21 cellular contexts compared by ENCODE assay signal in the genomic region with DNA sequence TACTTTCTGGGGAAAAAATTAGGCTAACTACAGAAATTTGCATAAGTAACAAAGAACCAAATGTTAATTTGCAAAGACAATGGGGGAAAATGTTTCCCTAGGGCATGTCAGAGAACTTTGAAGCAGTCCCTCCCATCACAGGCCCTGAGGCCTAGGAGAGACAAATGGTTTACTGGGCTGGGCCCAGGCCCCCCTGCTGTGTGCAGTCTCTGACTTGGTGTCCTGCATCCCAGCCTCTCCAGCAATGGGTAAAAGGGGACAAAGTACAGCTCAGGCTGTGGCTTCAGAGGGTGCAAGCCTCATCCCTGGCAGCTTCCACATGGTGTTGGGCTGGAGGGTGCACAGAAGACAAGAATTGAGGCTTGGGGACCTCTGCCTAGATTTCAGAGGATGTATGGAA.
"Had no signal": no experiment of that assay in that cellular context is flagged by ENCODE, and none has a peak within 500 bp of the region (broad histone marks: within the 10 kb centered on the region; RNA-seq: fewer than 3 reads in every experiment).

No MANE protein-coding gene starts in this region.

- H3K4me3 ChIP-seq: colonic mucosa, esophagus muscularis mucosa, gastroesophageal sphincter, heart left ventricle, left lung, lower lobe of right lung, mucosa of descending colon had no signal

- H3K9me3 ChIP-seq: colonic mucosa, esophagus muscularis mucosa, gastroesophageal sphincter, heart left ventricle, left lung, lower lobe of right lung had no signal

- H3K27me3 ChIP-seq: colonic mucosa, esophagus muscularis mucosa, foreskin keratinocyte, gastroesophageal sphincter, heart left ventricle, left lung had no signal

- H3K36me3 Mint-ChIP-seq: immature natural killer cell; mesothelial cell of epicardium; naive B cell; naive thymus-derived CD8-positive, alpha-beta T cell had no signal

- ATAC-seq: effector memory CD8-positive, alpha-beta T cell; foreskin keratinocyte; gastroesophageal sphincter; heart left ventricle; left cardiac atrium; left lung; left ventricle myocardium superior; lower lobe of right lung; mucosa of descending colon; naive thymus-derived CD8-positive, alpha-beta T cell had no signal

- H3K4me1 Mint-ChIP-seq: immature natural killer cell; naive B cell; naive thymus-derived CD8-positive, alpha-beta T cell had no signal

- H3K36me3 ChIP-seq: colonic mucosa, esophagus muscularis mucosa, gastroesophageal sphincter, heart left ventricle, left lung, lower lobe of right lung had no signal

- DNase-seq: colonic mucosa; cortex of kidney; effector CD8-positive, alpha-beta T cell; effector memory CD8-positive, alpha-beta T cell; foreskin keratinocyte; heart left ventricle; hippocampal formation; immature natural killer cell; islet precursor cell; left cardiac atrium; left lung; left ventricle myocardium superior; lower lobe of right lung; mesenchymal stem cell; mucosa of descending colon; naive B cell; naive thymus-derived CD8-positive, alpha-beta T cell had no signal

- H3K4me1 ChIP-seq: colonic mucosa, foreskin keratinocyte, left lung, lower lobe of right lung had no signal

- H3K4me3 Mint-ChIP-seq: dendritic cell treated with granulocyte-macrophage colony-stimulating factor and Interleukin-4, amounts not matched to agents 40 ng/mL and 50 ng/mL, for 4 days; effector memory CD8-positive, alpha-beta T cell; immature natural killer cell; mesothelial cell of epicardium; naive B cell; naive thymus-derived CD8-positive, alpha-beta T cell had no signal

- H3K27me3 Mint-ChIP-seq: dendritic cell treated with granulocyte-macrophage colony-stimulating factor and Interleukin-4, amounts not matched to agents 40 ng/mL and 50 ng/mL, for 4 days; effector memory CD8-positive, alpha-beta T cell; naive B cell; naive thymus-derived CD8-positive, alpha-beta T cell had no signal

- H3K27ac Mint-ChIP-seq: dendritic cell treated with granulocyte-macrophage colony-stimulating factor and Interleukin-4, amounts not matched to agents 40 ng/mL and 50 ng/mL, for 4 days; effector memory CD8-positive, alpha-beta T cell; immature natural killer cell; mesothelial cell of epicardium; naive B cell; naive thymus-derived CD8-positive, alpha-beta T cell had no signal

- H3K27ac ChIP-seq: colonic mucosa, esophagus muscularis mucosa, foreskin keratinocyte, gastroesophageal sphincter, heart left ventricle, left lung, lower lobe of right lung had no signal
